10 cellular contexts compared by ENCODE assay signal in genomic region chr17:44323359-44324091, GRCh38. TPM values are rescaled to one million over a fixed set of nuclear protein-coding genes. Genes with fewer than 3 reads are reported as not detected.
A peak's percentile ranks its signal among the peaks of the same experiment; 100 is the strongest.
DNase-seq lines count a peak whose midpoint lies in the region; ATAC-seq and TF ChIP-seq lines count a peak whose summit lies in the region.
"Had no signal": no experiment of that assay in that cellular context is flagged by ENCODE, and none has a peak within 500 bp of the region (broad histone marks: within the 10 kb centered on the region; RNA-seq: fewer than 3 reads in every experiment).

No MANE protein-coding gene starts in this region.

- WGBS in adrenal gland, 4 donors: 60 to 94% (median 64%) methylated on average over 9 to 27 of the region's 27 CpGs
- 38 to 58% methylated on average over 12 to 27 of the region's 27 CpGs for WGBS in testis, 2 donors

- H3K27ac ChIP-seq in adrenal gland (peak overlapping the region in 2 of 5 donors; percentile 87 to 98), testis (peak overlapping the region in 1 of 2 donors; percentile 70)

- H3K9me3 ChIP-seq in adrenal gland (replicated peaks in 1 of 3): no peaks in the 10 kb centered on the region
- H3K9me3 ChIP-seq in testis: no peaks in the 10 kb centered on the region

- intact Hi-C loops in adrenal gland (cut with DNase I) (loop anchor here in 1 of 2 donors (2.0 kb wide), 1 partner anchor 105 kb away; the partner anchor contains the start of gene UBTF), left colon (cut with DNase I, micrococcal nuclease) (loop anchor here in 1 of 2 donors (5.0 kb wide), 1 partner anchor 111 kb away; no protein-coding TSS in a partner anchor), testis (cut with DNase I; ENCODE audit: low total_unique reads) (loop anchor here (5.0 kb wide), 1 partner anchor 101 kb away; no protein-coding TSS in a partner anchor)

- ATAC-seq in left colon: peak; percentile 1

- H3K27me3 ChIP-seq in adrenal gland (no peaks in the 10 kb centered on the region), testis (no peaks in the 10 kb centered on the region)

- no peak for TF ChIP-seq POLR2A in adrenal gland (IDR thresholded peaks at IDR 0.05)
- TF ChIP-seq POLR2A in testis (IDR thresholded peaks at IDR 0.05): no peak

- H3K4me3 ChIP-seq in adrenal gland (peak overlapping the region; percentile 70 to 88 (median 79)), testis (peak overlapping the region; percentile 94 to 99)

- peak overlapping the region; percentile 49 for H3K27ac Mint-ChIP-seq in T-helper 2 cell treated with Interferon-gamma antibody and Interleukin-4, amounts not matched to agents 5 μg/mL and 100 μg/mL, for 36 hours

- peak overlapping the region; percentile 86 for H3K4me3 Mint-ChIP-seq in T-helper 2 cell treated with Interferon-gamma antibody and Interleukin-4, amounts not matched to agents 5 μg/mL and 100 μg/mL, for 36 hours

- H3K9me3 Mint-ChIP-seq in T-helper 2 cell treated with Interferon-gamma antibody and Interleukin-4, amounts not matched to agents 5 μg/mL and 100 μg/mL, for 36 hours: no peaks in the 10 kb centered on the region

- peaks cover 12% of the 10 kb centered on the region for H3K4me1 Mint-ChIP-seq in T-helper 2 cell treated with Interferon-gamma antibody and Interleukin-4, amounts not matched to agents 5 μg/mL and 100 μg/mL, for 36 hours (ENCODE audit: low read depth)

- no peaks in the 10 kb centered on the region for H3K27me3 Mint-ChIP-seq in T-helper 2 cell treated with Interferon-gamma antibody and Interleukin-4, amounts not matched to agents 5 μg/mL and 100 μg/mL, for 36 hours (ENCODE audit: low read depth)

- no peak for DNase-seq in T-helper 2 cell treated with Interferon-gamma antibody and Interleukin-4, amounts not matched to agents 5 μg/mL and 100 μg/mL, for 36 hours (ENCODE audit: low spot score)
- DNase-seq in T-helper 2 cell: no peak
- DNase-seq in adrenal gland: no peak
- peak in 1 of 2 donors; percentile 40 for DNase-seq in left colon
- DNase-seq in testis: no peak
- no peak for DNase-seq in NCI-H524 (lab: John Stamatoyannopoulos, UW)
- no peak for DNase-seq in HuH-7.5 (ENCODE audit: low spot score)
- no peak for DNase-seq in medulla oblongata (ENCODE audit: extremely low spot score)
- DNase-seq: cortex of kidney had no signal

- H3K4me1 ChIP-seq in adrenal gland (replicated peaks in 1 of 2): peaks cover 17 to 29% of the 10 kb centered on the region in 2 donors
- H3K4me1 ChIP-seq in testis: peaks cover 12% of the 10 kb centered on the region

- peaks cover 11% of the 10 kb centered on the region for H3K36me3 Mint-ChIP-seq in T-helper 2 cell treated with Interferon-gamma antibody and Interleukin-4, amounts not matched to agents 5 μg/mL and 100 μg/mL, for 36 hours (ENCODE audit: low read depth)

- no peak for TF ChIP-seq CTCF in adrenal gland (IDR thresholded peaks at IDR 0.05)
- TF ChIP-seq CTCF in testis (IDR thresholded peaks at IDR 0.05): no peak

- H3K36me3 ChIP-seq in adrenal gland (replicated peaks in 1 of 2) (peaks cover 0 to 33% of the 10 kb centered on the region in 2 donors), testis (ENCODE audit: low read depth, missing control alignments) (no peaks in the 10 kb centered on the region)

RNA-seq across cellular contexts. Expression of gene SLC25A39, which starts 1.1 kb away (rescaled TPM):
- total RNA-seq in adrenal gland (100 to 1,000 TPM; 112 to 192 (median 157) TPM), left colon (100 to 1,000 TPM; 137 to 148 TPM), testis (100 to 1,000 TPM; 131 to 176 TPM)
- polyA plus RNA-seq in adrenal gland (100 to 1,000 TPM in 2 of 3 donors, 10 to 100 TPM in 1; 100.0 to 262 (median 236) TPM), testis (ENCODE audit: insufficient read depth, low read depth, low replicate concordance) (141 TPM)

RNA-seq across cellular contexts. Expression of gene RUNDC3A, which starts 15.1 kb away (rescaled TPM):
- total RNA-seq in adrenal gland (10 to 100 TPM in 2 of 8 donors, 1 to 10 TPM in 6; 1.6 to 26.4 (median 8.6) TPM), left colon (1 to 10 TPM in 1 of 2 donors, under 1 TPM in 1; 0.46 to 1.5 TPM), testis (10 to 100 TPM; 14.6 to 53.1 TPM)
- polyA plus RNA-seq in adrenal gland (100 to 1,000 TPM in 1 of 3 donors, 10 to 100 TPM in 2; 19.3 to 133 (median 38.5) TPM), testis (ENCODE audit: insufficient read depth, low read depth, low replicate concordance) (17.5 TPM)

RNA-seq across cellular contexts. Expression of gene GRN, which starts 21.6 kb away (rescaled TPM):
- total RNA-seq in adrenal gland: 100 to 1,000 TPM; 216 to 721 (median 418) TPM
- 100 to 1,000 TPM in 1 of 3 donors, 10 to 100 TPM in 2; 91.7 to 111 (median 93.0) TPM for polyA plus RNA-seq in adrenal gland
- total RNA-seq in left colon: 100 to 1,000 TPM; 439 to 572 TPM
- 100 to 1,000 TPM; 263 to 489 TPM for total RNA-seq in testis
- 161 TPM for polyA plus RNA-seq in testis (ENCODE audit: insufficient read depth, low read depth, low replicate concordance)

RNA-seq across cellular contexts. Expression of gene FAM171A2, which starts 40.1 kb away (rescaled TPM):
- total RNA-seq in adrenal gland (1 to 10 TPM in 6 of 8 donors, under 1 TPM in 2; 0.79 to 5.4 (median 2.4) TPM), left colon (under 1 TPM; 0.24 to 0.67 TPM), testis (1 to 10 TPM; 2.0 to 3.6 TPM)
- polyA plus RNA-seq in adrenal gland (1 to 10 TPM in 1 of 3 donors, under 1 TPM in 2; 0.13 to 2.7 (median 0.54) TPM), testis (ENCODE audit: insufficient read depth, low read depth, low replicate concordance) (1.3 TPM)

RNA-seq across cellular contexts. Expression of gene SLC4A1, which starts 55.6 kb away (rescaled TPM):
- total RNA-seq in adrenal gland (1 to 10 TPM in 1 of 8 donors, under 1 TPM in 2, not detected in 5; 0.15 to 1.2 (median 0.18) TPM), left colon (not detected), testis (under 1 TPM; 0.37 to 0.71 TPM)
- polyA plus RNA-seq in adrenal gland (under 1 TPM in 2 of 3 donors, not detected in 1; 0.13 to 0.16 TPM), testis (ENCODE audit: insufficient read depth, low read depth, low replicate concordance) (0.12 TPM)
- total RNA-seq: HT1080 had no signal
